In genomic region chr6:170552765-170553685, GRCh38 we compare ENCODE assay signal across 8 cellular contexts. TPM values are rescaled to one million over a fixed set of nuclear protein-coding genes. Genes with fewer than 3 reads are reported as not detected.
A peak's percentile ranks its signal among the peaks of the same experiment; 100 is the strongest.
DNase-seq lines count a peak whose midpoint lies in the region; ATAC-seq, FAIRE-seq and TF ChIP-seq lines count a peak whose summit lies in the region.

PSMB1 (minus strand) TSS chr6:170553307; CDS start chr6:170553242, 65 bp downstream.

- no peak for TF ChIP-seq CTCF in SU-DHL-6 (IDR thresholded peaks at IDR 0.05; ENCODE audit: insufficient read depth, low read length, poor library complexity, severe bottlenecking)
- TF ChIP-seq CTCF in pancreas (IDR thresholded peaks at IDR 0.05) = no peak
- TF ChIP-seq CTCF in tibial artery (IDR thresholded peaks at IDR 0.05) = no peak

- TF ChIP-seq POLR2A in GM10847 (IDR thresholded peaks at IDR 0.05; ENCODE audit: extremely low read depth, insufficient read length) = peak; percentile 89

- H3K9me2 ChIP-seq in SU-DHL-6 (replicated peaks; ENCODE audit: insufficient read depth, low read length) = no peaks in the 10 kb centered on the region

- no peak within 1 kb of the TSS for H3K27ac Mint-ChIP-seq in activated naive CD8-positive, alpha-beta T cell treated with anti-CD3 and anti-CD28 coated beads, Interleukin-2, amount 50 U/mL, for 24 hours

- ATAC-seq in HG02642 (IDR thresholded peaks at IDR 0.05; ENCODE audit: poor library complexity, unreplicated experiment) = peak; percentile 59
- ATAC-seq in activated naive CD8-positive, alpha-beta T cell treated with anti-CD3 and anti-CD28 coated beads, Interleukin-2, amount 50 U/mL, for 24 hours = peak; percentile 58
- ATAC-seq in Right ventricle myocardium superior (ENCODE audit: poor library complexity) = peak; percentile 94
- ATAC-seq in pancreas = peak; percentile 85 to 94 (median 88)

- 0 to 1% methylated on average over 46 of the region's 46 CpGs for WGBS in pancreas, 2 donors

- H3K27me3 ChIP-seq in SU-DHL-6 (ENCODE audit: low read length) (no peaks in the 10 kb centered on the region), pancreas (no peaks in the 10 kb centered on the region), tibial artery (no peaks in the 10 kb centered on the region)

- peaks cover 85% of the 10 kb centered on the region for H3K79me2 ChIP-seq in SU-DHL-6 (ENCODE audit: insufficient read depth, low read length)

- H3F3A ChIP-seq in SU-DHL-6 (ENCODE audit: insufficient read depth) = peaks cover 9% of the 10 kb centered on the region

- H3K4me3 Mint-ChIP-seq in activated naive CD8-positive, alpha-beta T cell treated with anti-CD3 and anti-CD28 coated beads, Interleukin-2, amount 50 U/mL, for 24 hours = no peak within 1 kb of the TSS

- H3K27me3 Mint-ChIP-seq in activated naive CD8-positive, alpha-beta T cell treated with anti-CD3 and anti-CD28 coated beads, Interleukin-2, amount 50 U/mL, for 24 hours = no peaks in the 10 kb centered on the region

- peaks cover 16 to 38% (median 37%) of the 10 kb centered on the region in 3 donors for H3K4me1 ChIP-seq in pancreas
- H3K4me1 ChIP-seq in tibial artery = peaks cover 0 to 59% (median 43%) of the 10 kb centered on the region in 4 donors

- no peaks in the 10 kb centered on the region for H3K9me3 Mint-ChIP-seq in activated naive CD8-positive, alpha-beta T cell treated with anti-CD3 and anti-CD28 coated beads, Interleukin-2, amount 50 U/mL, for 24 hours

- no peak for FAIRE-seq in pancreas (lab: Jason Lieb, UNC)

- H3K36me3 Mint-ChIP-seq in activated naive CD8-positive, alpha-beta T cell treated with anti-CD3 and anti-CD28 coated beads, Interleukin-2, amount 50 U/mL, for 24 hours (ENCODE audit: low read depth) = peaks cover 30% of the 10 kb centered on the region

- intact Hi-C loops in Right ventricle myocardium superior (cut with DNase I) = loop anchor here (10.0 kb wide), 1 partner anchor 798 kb away; the partner anchor contains the start of genes DYNLT2 and ERMARD
- intact Hi-C loops in pancreas (cut with DNase I) = no loop called here
- intact Hi-C loops in tibial artery (cut with DNase I; ENCODE audit: low total_unique reads) = loop anchor here (10.0 kb wide), 1 partner anchor 828 kb away; the partner anchor contains the start of gene PHF10

- no peaks in the 10 kb centered on the region for H3K9me3 ChIP-seq in SU-DHL-6 (ENCODE audit: insufficient read depth, low read length)
- no peaks in the 10 kb centered on the region for H3K9me3 ChIP-seq in pancreas
- H3K9me3 ChIP-seq in tibial artery = no peaks in the 10 kb centered on the region

- H3K4me3 ChIP-seq in SU-DHL-6 (ENCODE audit: insufficient read depth, low read length, poor library complexity, severe bottlenecking) (peak within 1 kb of the TSS; percentile 98), pancreas (peak within 1 kb of the TSS; percentile 77 to 96 (median 92)), tibial artery (peak within 1 kb of the TSS; percentile 94 to 96)

- H3K27ac ChIP-seq in SU-DHL-6 (ENCODE audit: low read depth, low read length) (peak within 1 kb of the TSS; percentile 69), pancreas (peak within 1 kb of the TSS; percentile 75 to 94 (median 88)), tibial artery (peak within 1 kb of the TSS; percentile 91 to 96)

- peak within 1 kb of the TSS; percentile 91 for H3K4me2 ChIP-seq in SU-DHL-6 (ENCODE audit: low read depth, low read length, poor library complexity, severe bottlenecking)

- peaks cover 23% of the 10 kb centered on the region for H4K20me1 ChIP-seq in SU-DHL-6 (ENCODE audit: low read depth, low read length)

- H3K36me3 ChIP-seq in SU-DHL-6 (ENCODE audit: low read length) (peaks cover 17% of the 10 kb centered on the region), pancreas (peaks cover 0 to 4% (median 3%) of the 10 kb centered on the region in 3 donors), tibial artery (peaks cover 4 to 22% (median 8%) of the 10 kb centered on the region in 3 donors)

- peak; percentile 94 for DNase-seq in NCI-H1105 treated with DMSO at 0.1 percent for 48 hours (lab: John Stamatoyannopoulos, UW)
- peak; percentile 88 for DNase-seq in activated naive CD8-positive, alpha-beta T cell treated with anti-CD3 and anti-CD28 coated beads, Interleukin-2, amount 50 U/mL, for 24 hours
- DNase-seq in Right ventricle myocardium superior = peak; percentile 97
- peak; percentile 87 to 96 (median 90) for DNase-seq in pancreas
- peak; percentile 95 to 97 for DNase-seq in tibial artery

- peaks cover 44% of the 10 kb centered on the region for H3K4me1 Mint-ChIP-seq in activated naive CD8-positive, alpha-beta T cell treated with anti-CD3 and anti-CD28 coated beads, Interleukin-2, amount 50 U/mL, for 24 hours

- H3K9ac ChIP-seq in SU-DHL-6 (ENCODE audit: low read length) = peak within 1 kb of the TSS; percentile 87

- H2AFZ ChIP-seq in SU-DHL-6 (ENCODE audit: low read depth, low read length, severe bottlenecking) = peak within 1 kb of the TSS; percentile 90

RNA-seq across cellular contexts. Expression of gene PSMB1, which starts in this region (rescaled TPM):
- total RNA-seq in Right ventricle myocardium superior (145 TPM), pancreas (10 to 100 TPM; 37.9 to 73.3 (median 61.3) TPM)
- polyA plus RNA-seq in pancreas = 100 to 1,000 TPM; 102 to 174 TPM

Comparison
In these comparisons a context has a peak if more than half of its experiments do, and no peak if none do; other contexts are left out.
1. Peak in every context shown above with its lines: DNase-seq, ATAC-seq, H3K4me3 ChIP-seq and H3K27ac ChIP-seq.
2. intact Hi-C loops: an anchor here in Right ventricle myocardium superior (10.0 kb wide) and tibial artery (10.0 kb wide); none called in pancreas.